In genomic region chr17:18698473-18699103, GRCh38 we compare ENCODE assay signal across 12 cellular contexts. TPM values are rescaled to one million over a fixed set of nuclear protein-coding genes. Genes with fewer than 3 reads are reported as not detected.
DNase-seq lines count a peak whose midpoint lies in the region; ATAC-seq and TF ChIP-seq lines count a peak whose summit lies in the region.
"Not testable (repeated sequence)": the region's sequence is repeated elsewhere in the genome, so short reads cannot be mapped to it uniquely, and the experiment has no call there.
"Had no signal": no experiment of that assay in that cellular context is flagged by ENCODE, and none has a peak within 500 bp of the region (broad histone marks: within the 10 kb centered on the region; RNA-seq: fewer than 3 reads in every experiment).

No MANE protein-coding gene starts in this region.

- H3K14ac ChIP-seq in mesenchymal stem cell (ENCODE audit: low read length in 2 of 2) = peak overlapping the region in 1 of 2 experiments; percentile 55

- peak overlapping the region in 1 of 2 experiments; percentile 8 for H3K18ac ChIP-seq in mesenchymal stem cell (ENCODE audit: low read depth in 1 of 2, low read length in 2 of 2)

- H3K4me1 Mint-ChIP-seq in activated CD8-positive, alpha-beta memory T cell treated with anti-CD3 and anti-CD28 coated beads, Interleukin-2, amount 10 ng/mL, durations not matched to agents 7 days and 5 days = peaks cover 16% of the 10 kb centered on the region
- H3K4me1 Mint-ChIP-seq in chondrocyte (ENCODE audit: low read depth) = peaks cover 11% of the 10 kb centered on the region
- H3K4me1 Mint-ChIP-seq in glutamatergic neuron (ENCODE audit: low read depth, unreplicated experiment); progenitor cell of endocrine pancreas (ENCODE audit: low read depth): not testable (repeated sequence)

- not testable (repeated sequence) for TF ChIP-seq EP300 in upper lobe of left lung (IDR thresholded peaks at IDR 0.05)

- not testable (repeated sequence) for H2BK120ac ChIP-seq in mesenchymal stem cell (ENCODE audit: low read depth, low read length)

- not testable (repeated sequence) for H2BK12ac ChIP-seq in mesenchymal stem cell (ENCODE audit: low read length in 2 of 2)

- not testable (repeated sequence) for H3K27me3 Mint-ChIP-seq in activated CD8-positive, alpha-beta memory T cell treated with anti-CD3 and anti-CD28 coated beads, Interleukin-2, amount 10 ng/mL, durations not matched to agents 7 days and 5 days; chondrocyte (ENCODE audit: low read depth); glutamatergic neuron (ENCODE audit: unreplicated experiment); progenitor cell of endocrine pancreas

- H3K4ac ChIP-seq in mesenchymal stem cell (ENCODE audit: low read depth in 1 of 2, low read length in 2 of 2) = peak overlapping the region in 1 of 2 experiments; percentile 51

- ATAC-seq in DND-41 (ENCODE audit: insufficient read depth, low read depth); activated CD8-positive, alpha-beta memory T cell treated with anti-CD3 and anti-CD28 coated beads, Interleukin-2, amount 10 ng/mL, durations not matched to agents 7 days and 5 days; upper lobe of left lung (ENCODE audit: low FRiP score in 2 of 2): not testable (repeated sequence)

- 58% methylated on average over 6 of the region's 8 CpGs for WGBS in mesenchymal stem cell
- WGBS in upper lobe of left lung, 2 donors = 55 to 56% methylated on average over 8 of the region's 8 CpGs

- not testable (repeated sequence) for H2BK5ac ChIP-seq in mesenchymal stem cell (ENCODE audit: low read depth, low read length, poor library complexity, severe bottlenecking)

- peak overlapping the region; percentile 88 for H4K8ac ChIP-seq in mesenchymal stem cell (ENCODE audit: low read length)

- H4K91ac ChIP-seq in mesenchymal stem cell (ENCODE audit: low read length) = peak overlapping the region; percentile 68

- H3K36me3 ChIP-seq in DND-41 (ENCODE audit: insufficient read depth, low read length); mesenchymal stem cell (ENCODE audit: control insufficient read depth in 1 of 2, insufficient read depth in 2 of 2, low read depth in 1 of 2, low read length in 2 of 2); upper lobe of left lung: not testable (repeated sequence)

- H3K4me1 ChIP-seq in DND-41 (ENCODE audit: insufficient read depth, low read length) = peaks cover 19% of the 10 kb centered on the region
- H3K4me1 ChIP-seq in mesenchymal stem cell (ENCODE audit: control insufficient read depth, insufficient read depth, low read depth, low read length); upper lobe of left lung: not testable (repeated sequence)

- H3K27ac ChIP-seq in DND-41 (ENCODE audit: low read length) = peak overlapping the region; percentile 66
- H3K27ac ChIP-seq in mesenchymal stem cell (ENCODE audit: low read length, poor library complexity, severe bottlenecking) = not testable (repeated sequence)
- peak overlapping the region in 1 of 4 donors; percentile 50 for H3K27ac ChIP-seq in upper lobe of left lung

- H4K20me1 ChIP-seq in DND-41 (ENCODE audit: insufficient read depth, low read length) = not testable (repeated sequence)

- peak overlapping the region; percentile 49 to 74 for H3K4me3 ChIP-seq in DND-41 (ENCODE audit: low read depth in 1 of 2, low read length in 2 of 2)
- peak overlapping the region; percentile 59 for H3K4me3 ChIP-seq in NB4 (ENCODE audit: low read depth, low read length)
- peak overlapping the region; percentile 63 to 77 for H3K4me3 ChIP-seq in mesenchymal stem cell (ENCODE audit: insufficient read depth in 1 of 2, low read depth in 1 of 2, low read length in 2 of 2)
- H3K4me3 ChIP-seq in upper lobe of left lung = peak overlapping the region; percentile 16 to 58 (median 51)

- CTCF ChIA-PET in activated CD8-positive, alpha-beta memory T cell treated with anti-CD3 and anti-CD28 coated beads, Interleukin-2, amount 10 ng/mL, durations not matched to agents 7 days and 5 days (lab: Charles Lee) = interaction anchor here (1.0 kb wide), 1 partner anchor 73 kb away, joined by 3 read pairs; no protein-coding TSS in a partner anchor

- H3K79me1 ChIP-seq in mesenchymal stem cell (replicated peaks; ENCODE audit: low read length, poor library complexity, severe bottlenecking) = not testable (repeated sequence)

- DNase-seq in DND-41; NB4 (ENCODE audit: low read depth); activated CD8-positive, alpha-beta memory T cell treated with anti-CD3 and anti-CD28 coated beads, Interleukin-2, amount 10 ng/mL, durations not matched to agents 7 days and 5 days; chondrocyte (ENCODE audit: low spot score); glutamatergic neuron; mesenchymal stem cell; progenitor cell of endocrine pancreas (ENCODE audit: low spot score, unreplicated experiment); upper lobe of left lung: not testable (repeated sequence)

- H3K27ac Mint-ChIP-seq in activated CD8-positive, alpha-beta memory T cell treated with anti-CD3 and anti-CD28 coated beads, Interleukin-2, amount 10 ng/mL, durations not matched to agents 7 days and 5 days; chondrocyte (ENCODE audit: unreplicated experiment); glutamatergic neuron (ENCODE audit: unreplicated experiment); progenitor cell of endocrine pancreas: not testable (repeated sequence)

- not testable (repeated sequence) for H3K36me3 Mint-ChIP-seq in activated CD8-positive, alpha-beta memory T cell treated with anti-CD3 and anti-CD28 coated beads, Interleukin-2, amount 10 ng/mL, durations not matched to agents 7 days and 5 days; chondrocyte (ENCODE audit: low read depth); glutamatergic neuron (ENCODE audit: unreplicated experiment); progenitor cell of endocrine pancreas (ENCODE audit: insufficient read depth)

- H3K9me3 Mint-ChIP-seq in activated CD8-positive, alpha-beta memory T cell treated with anti-CD3 and anti-CD28 coated beads, Interleukin-2, amount 10 ng/mL, durations not matched to agents 7 days and 5 days (ENCODE audit: low read depth); chondrocyte (ENCODE audit: low read depth); glutamatergic neuron (ENCODE audit: unreplicated experiment); progenitor cell of endocrine pancreas (ENCODE audit: low read depth): not testable (repeated sequence)

- H3K4me2 ChIP-seq in DND-41 (ENCODE audit: insufficient read depth, low read length) (peak overlapping the region; percentile 97), mesenchymal stem cell (ENCODE audit: low read length, poor library complexity, severe bottlenecking) (peak overlapping the region; percentile 78)

- peak overlapping the region; percentile 69 for H3K9ac ChIP-seq in DND-41 (ENCODE audit: low read depth, low read length)
- H3K9ac ChIP-seq in mesenchymal stem cell (ENCODE audit: low read length) = peak overlapping the region; percentile 86

- not testable (repeated sequence) for H3K9me3 ChIP-seq in DND-41 (ENCODE audit: insufficient read depth, low read length, severe bottlenecking); mesenchymal stem cell (ENCODE audit: control insufficient read depth, low read length); upper lobe of left lung

- H3K79me2 ChIP-seq in DND-41 (ENCODE audit: insufficient read depth, low read length) = not testable (repeated sequence)

- not testable (repeated sequence) for H3K23ac ChIP-seq in mesenchymal stem cell (ENCODE audit: low read length in 2 of 2)

- TF ChIP-seq POLR2A in NB4 (IDR thresholded peaks at IDR 0.05; ENCODE audit: extremely low read depth, insufficient read length); upper lobe of left lung (IDR thresholded peaks at IDR 0.05): not testable (repeated sequence)

- TF ChIP-seq CTCF in DND-41 (IDR thresholded peaks at IDR 0.05; ENCODE audit: borderline replicate concordance, extremely low read depth, low read length, poor library complexity, severe bottlenecking); NB4 (IDR thresholded peaks at IDR 0.05; ENCODE audit: low read depth, low read length); glutamatergic neuron (IDR thresholded peaks at IDR 0.05; ENCODE audit: partially characterized antibody, unreplicated experiment); progenitor cell of endocrine pancreas (IDR thresholded peaks at IDR 0.05; ENCODE audit: unreplicated experiment); upper lobe of left lung (IDR thresholded peaks at IDR 0.05): not testable (repeated sequence)
- peak; percentile 9 for TF ChIP-seq CTCF in chondrocyte (IDR thresholded peaks at IDR 0.05)

- not testable (repeated sequence) for H2BK15ac ChIP-seq in mesenchymal stem cell (ENCODE audit: low read depth, poor library complexity, severe bottlenecking)

- not testable (repeated sequence) for H3K27me3 ChIP-seq in DND-41 (ENCODE audit: insufficient read depth, low read length, poor library complexity); mesenchymal stem cell (ENCODE audit: control insufficient read depth in 1 of 2, insufficient read depth in 1 of 2, low read length in 2 of 2); upper lobe of left lung

- not testable (repeated sequence) for H2AK5ac ChIP-seq in mesenchymal stem cell (ENCODE audit: low read length, severe bottlenecking)

- H2AFZ ChIP-seq in DND-41 (ENCODE audit: low read depth, low read length) (peak overlapping the region; percentile 98), mesenchymal stem cell (ENCODE audit: low read depth, low read length) (peak overlapping the region; percentile 88)

- H3K4me3 Mint-ChIP-seq in activated CD8-positive, alpha-beta memory T cell treated with anti-CD3 and anti-CD28 coated beads, Interleukin-2, amount 10 ng/mL, durations not matched to agents 7 days and 5 days = peak overlapping the region; percentile 88
- H3K4me3 Mint-ChIP-seq in chondrocyte (ENCODE audit: unreplicated experiment) (peak overlapping the region; percentile 88), glutamatergic neuron (ENCODE audit: unreplicated experiment) (peak overlapping the region; percentile 91), progenitor cell of endocrine pancreas (ENCODE audit: low read depth) (peak overlapping the region; percentile 94)

RNA-seq across cellular contexts. Expression of gene FOXO3B, which starts 16.5 kb away (rescaled TPM):
- total RNA-seq in activated CD8-positive, alpha-beta memory T cell treated with anti-CD3 and anti-CD28 coated beads, Interleukin-2, amount 10 ng/mL, durations not matched to agents 7 days and 5 days = 1 to 10 TPM; 2.6 to 3.0 TPM
- total RNA-seq in chondrocyte (6.9 to 7.5 TPM (median 7.0 TPM) in 3 replicates), glutamatergic neuron (ENCODE audit: unreplicated experiment) (31.4 TPM), progenitor cell of endocrine pancreas (19.3 and 20.4 TPM in 2 replicates), upper lobe of left lung (1 to 10 TPM; 1.2 to 4.6 (median 3.2) TPM)
- polyA plus RNA-seq in mesenchymal stem cell (2013, experiment 1 of 2) = 3.6 TPM
- polyA plus RNA-seq in mesenchymal stem cell (2013, experiment 2 of 2) = 3.2 TPM

RNA-seq across cellular contexts. Expression of gene FBXW10, which starts 45.3 kb away (rescaled TPM):
- not detected for total RNA-seq in activated CD8-positive, alpha-beta memory T cell treated with anti-CD3 and anti-CD28 coated beads, Interleukin-2, amount 10 ng/mL, durations not matched to agents 7 days and 5 days
- total RNA-seq in chondrocyte (not detected in 3 replicates), glutamatergic neuron (ENCODE audit: unreplicated experiment) (not detected), progenitor cell of endocrine pancreas (0.12 and 0.20 TPM in 2 replicates), upper lobe of left lung (1 to 10 TPM in 1 of 6 donors, under 1 TPM in 3, not detected in 2; 0.15 to 2.7 (median 0.47) TPM)
- polyA plus RNA-seq in mesenchymal stem cell (2013, experiment 1 of 2) = 0.01 TPM
- 0.03 TPM for polyA plus RNA-seq in mesenchymal stem cell (2013, experiment 2 of 2)
- total RNA-seq: HT1080, lung microvascular endothelial cell had no signal

RNA-seq across cellular contexts. Expression of gene TBC1D28, which starts 54.4 kb away (rescaled TPM):
- total RNA-seq in activated CD8-positive, alpha-beta memory T cell treated with anti-CD3 and anti-CD28 coated beads, Interleukin-2, amount 10 ng/mL, durations not matched to agents 7 days and 5 days = not detected
- total RNA-seq in chondrocyte (not detected in 3 replicates), glutamatergic neuron (ENCODE audit: unreplicated experiment) (0.44 TPM), progenitor cell of endocrine pancreas (0.14 and 0.16 TPM in 2 replicates), upper lobe of left lung (not detected)
- polyA plus RNA-seq in mesenchymal stem cell (2013, experiment 1 of 2) = not detected
- polyA plus RNA-seq in mesenchymal stem cell (2013, experiment 2 of 2) = not detected
- total RNA-seq: HT1080, lung microvascular endothelial cell, SJSA1, subcutaneous adipose tissue had no signal
